In the genomic region with DNA sequence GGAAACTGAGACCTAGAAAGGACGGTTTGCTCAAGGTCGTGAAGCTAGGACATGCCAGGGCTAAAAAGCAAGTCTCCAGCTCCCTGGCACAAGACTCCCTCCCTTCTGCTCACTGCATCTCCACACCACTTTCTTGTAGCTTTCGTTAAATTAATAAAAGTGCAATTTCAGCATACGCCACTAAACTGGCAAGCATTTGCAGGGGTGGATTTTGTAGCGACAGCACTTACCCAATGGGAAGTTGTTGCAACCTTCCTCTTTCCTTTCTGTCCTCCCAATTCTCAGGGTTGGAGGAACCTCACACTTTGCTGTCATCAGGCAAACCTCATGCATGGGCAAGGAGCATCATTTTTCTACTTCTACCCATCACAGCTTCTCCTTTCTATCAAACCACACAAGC, we compare ENCODE assay signal across 2 cellular contexts.
TF ChIP-seq lines count a peak whose summit lies in the region.

No MANE protein-coding gene starts in this region.

TF ChIP-seq in A549, 52 proteins besides CTCF, POLR2A, EP300 and RAD21 (continued from another document):
- TF ChIP-seq RCOR1 (IDR thresholded peaks at IDR 0.05; ENCODE audit: low read depth, low read length) (no peak), MAFK (IDR thresholded peaks at IDR 0.05; ENCODE audit: partially characterized antibody) (peak; percentile 76), PHF8 (IDR thresholded peaks at IDR 0.05; ENCODE audit: borderline replicate concordance, low read depth) (no peak), NFE2L2 (conservative IDR thresholded peaks at IDR 0.05; ENCODE audit: low read length) (no peak), FOXS1 (CRISPR knock-in tag; IDR thresholded peaks at IDR 0.05) (no peak), NR3C1 (IDR thresholded peaks at IDR 0.05) (no peak), ZC3H11A (IDR thresholded peaks at IDR 0.05) (no peak), E2F6 (IDR thresholded peaks at IDR 0.05; ENCODE audit: borderline replicate concordance, low read depth) (no peak), RNF2 (IDR thresholded peaks at IDR 0.05; ENCODE audit: borderline replicate concordance, low read depth) (no peak), CBX8 (IDR thresholded peaks at IDR 0.05) (no peak), ESRRA (IDR thresholded peaks at IDR 0.05; ENCODE audit: borderline replicate concordance, low read length) (0 out of 2 replicates have a peak, but pooled peaks have one; percentile 6), SMC3 (IDR thresholded peaks at IDR 0.05) (no peak; the same call in 2 of the 3 replicates)
TF ChIP-seq in A549: peak in this region for 3.

TF ChIP-seq in endothelial cell of umbilical vein, 7 proteins besides CTCF, POLR2A, EP300 and RAD21 (continued from another document):
- TF ChIP-seq MAX (IDR thresholded peaks at IDR 0.05; ENCODE audit: insufficient read depth, insufficient read length) = no peak
- TF ChIP-seq JUN (IDR thresholded peaks at IDR 0.05; ENCODE audit: borderline replicate concordance, insufficient read depth, insufficient read length, low read depth) = no peak
- no peak for TF ChIP-seq POLR2AphosphoS5 (IDR thresholded peaks at IDR 0.05; ENCODE audit: insufficient read depth, low read depth, low read length)
- no peak for TF ChIP-seq FOS (IDR thresholded peaks at IDR 0.05; ENCODE audit: borderline replicate concordance, insufficient read depth, low read length)
- no peak for TF ChIP-seq GATA2 (IDR thresholded peaks at IDR 0.05; ENCODE audit: insufficient read depth, insufficient read length, low read depth, low read length)
